Comparison of ENCODE assay signal across 26 cellular contexts in genomic region chr5:126921471-126922091, GRCh38.
DNase-seq lines count a peak whose midpoint lies in the region; ATAC-seq, FAIRE-seq and TF ChIP-seq lines count a peak whose summit lies in the region.
"Had no signal": no experiment of that assay in that cellular context is flagged by ENCODE, and none has a peak within 500 bp of the region (broad histone marks: within the 10 kb centered on the region; RNA-seq: fewer than 3 reads in every experiment).

No MANE protein-coding gene starts in this region.

- peak overlapping the region; percentile 57 for H3K4me3 Mint-ChIP-seq in endothelial cell (ENCODE audit: unreplicated experiment)
- peak overlapping the region in 2 of 8 donors; percentile 35 to 43 for H3K4me3 Mint-ChIP-seq in naive B cell
- no peak overlapping the region for H3K4me3 Mint-ChIP-seq in activated CD4-positive, alpha-beta T cell treated with anti-CD3 and anti-CD28 coated beads, Interleukin-2, amount 10 ng/mL, durations not matched to agents 7 days and 5 days
- no peak overlapping the region for H3K4me3 Mint-ChIP-seq in activated CD4-positive, alpha-beta T cell treated with anti-CD3 and anti-CD28 coated beads for 36 hours
- H3K4me3 Mint-ChIP-seq: immature natural killer cell; natural killer cell treated with Interleukin-12 subunit alpha and Interleukin-12 subunit beta and Interleukin-15 and Interleukin-18, amount 100 ng/mL, for 72 hours; stimulated activated naive CD8-positive, alpha-beta T cell treated with anti-CD3 and anti-CD28 coated beads, Interleukin-15, Interleukin-2, amounts not matched to agents 100 ng/mL and 50 ng/mL, for 24 hours; T-cell had no signal

- no peak for ATAC-seq in naive B cell (ENCODE audit: low read depth in 2 of 2)
- no peak for ATAC-seq in activated CD4-positive, alpha-beta T cell treated with anti-CD3 and anti-CD28 coated beads for 36 hours
- ATAC-seq in HG02981 (IDR thresholded peaks at IDR 0.05; ENCODE audit: unreplicated experiment) = no peak
- ATAC-seq: natural killer cell treated with Interleukin-12 subunit alpha and Interleukin-12 subunit beta and Interleukin-15 and Interleukin-18, amount 100 ng/mL, for 72 hours; Panc1; sciatic nerve; T-cell had no signal

- H3K27ac Mint-ChIP-seq in endothelial cell (ENCODE audit: unreplicated experiment) (peak overlapping the region; percentile 64), naive B cell (peak overlapping the region in 4 of 6 donors; percentile 40 to 75 (median 68))
- no peak overlapping the region for H3K27ac Mint-ChIP-seq in activated CD4-positive, alpha-beta T cell treated with anti-CD3 and anti-CD28 coated beads, Interleukin-2, amount 10 ng/mL, durations not matched to agents 7 days and 5 days
- no peak overlapping the region for H3K27ac Mint-ChIP-seq in activated CD4-positive, alpha-beta T cell treated with anti-CD3 and anti-CD28 coated beads for 36 hours
- H3K27ac Mint-ChIP-seq: natural killer cell treated with Interleukin-12 subunit alpha and Interleukin-12 subunit beta and Interleukin-15 and Interleukin-18, amount 100 ng/mL, for 72 hours; stimulated activated naive CD8-positive, alpha-beta T cell treated with anti-CD3 and anti-CD28 coated beads, Interleukin-15, Interleukin-2, amounts not matched to agents 100 ng/mL and 50 ng/mL, for 24 hours; T-cell had no signal

- TF ChIP-seq CTCF in endothelial cell (IDR thresholded peaks at IDR 0.05; ENCODE audit: unreplicated experiment) (no peak), D721Med (IDR thresholded peaks at IDR 0.05; ENCODE audit: insufficient read depth, missing control alignments) (no peak)

- H3K4me1 Mint-ChIP-seq in endothelial cell (ENCODE audit: unreplicated experiment) (peaks cover 62% of the 10 kb centered on the region), naive B cell (peaks cover 52 to 78% (median 70%) of the 10 kb centered on the region in 3 donors)
- H3K4me1 Mint-ChIP-seq in activated CD4-positive, alpha-beta T cell treated with anti-CD3 and anti-CD28 coated beads, Interleukin-2, amount 10 ng/mL, durations not matched to agents 7 days and 5 days = no peaks in the 10 kb centered on the region
- no peaks in the 10 kb centered on the region for H3K4me1 Mint-ChIP-seq in activated CD4-positive, alpha-beta T cell treated with anti-CD3 and anti-CD28 coated beads for 36 hours

- CTCF ChIA-PET in activated CD4-positive, alpha-beta T cell treated with anti-CD3 and anti-CD28 coated beads, Interleukin-2, amount 10 ng/mL, durations not matched to agents 7 days and 5 days (lab: Charles Lee) = no interaction called here
- CTCF ChIA-PET in activated CD4-positive, alpha-beta T cell treated with anti-CD3 and anti-CD28 coated beads for 36 hours (lab: Charles Lee) = interaction anchor here (0.9 to 1.1 kb wide), 3 partner anchors 40 to 568 kb away, joined by 3 read pairs; no protein-coding TSS in a partner anchor

- H3K36me3 Mint-ChIP-seq in endothelial cell (ENCODE audit: low read depth, unreplicated experiment) (peaks cover 5% of the 10 kb centered on the region), naive B cell (peaks cover 10 to 11% of the 10 kb centered on the region in 2 donors)
- no peaks in the 10 kb centered on the region for H3K36me3 Mint-ChIP-seq in activated CD4-positive, alpha-beta T cell treated with anti-CD3 and anti-CD28 coated beads, Interleukin-2, amount 10 ng/mL, durations not matched to agents 7 days and 5 days (ENCODE audit: low read depth)
- no peaks in the 10 kb centered on the region for H3K36me3 Mint-ChIP-seq in activated CD4-positive, alpha-beta T cell treated with anti-CD3 and anti-CD28 coated beads for 36 hours (ENCODE audit: low read depth)
- H3K36me3 Mint-ChIP-seq: immature natural killer cell; natural killer cell treated with Interleukin-12 subunit alpha and Interleukin-12 subunit beta and Interleukin-15 and Interleukin-18, amount 100 ng/mL, for 72 hours; T-cell had no signal

- H3K9me3 Mint-ChIP-seq in endothelial cell (ENCODE audit: unreplicated experiment) (no peaks in the 10 kb centered on the region), naive B cell (no peaks in the 10 kb centered on the region)
- H3K9me3 Mint-ChIP-seq in activated CD4-positive, alpha-beta T cell treated with anti-CD3 and anti-CD28 coated beads, Interleukin-2, amount 10 ng/mL, durations not matched to agents 7 days and 5 days = no peaks in the 10 kb centered on the region
- no peaks in the 10 kb centered on the region for H3K9me3 Mint-ChIP-seq in activated CD4-positive, alpha-beta T cell treated with anti-CD3 and anti-CD28 coated beads for 36 hours (ENCODE audit: low read depth)
- H3K9me3 Mint-ChIP-seq: immature natural killer cell; natural killer cell treated with Interleukin-12 subunit alpha and Interleukin-12 subunit beta and Interleukin-15 and Interleukin-18, amount 100 ng/mL, for 72 hours; stimulated activated naive CD8-positive, alpha-beta T cell treated with anti-CD3 and anti-CD28 coated beads, Interleukin-15, Interleukin-2, amounts not matched to agents 100 ng/mL and 50 ng/mL, for 24 hours; T-cell had no signal

- peak; percentile 64 for DNase-seq in GF-D8 (lab: John Stamatoyannopoulos, UW)
- peak; percentile 8 for DNase-seq in NCI-H1092 (lab: John Stamatoyannopoulos, UW)
- no peak for DNase-seq in endothelial cell (ENCODE audit: low spot score)
- DNase-seq in naive B cell = no peak
- no peak for DNase-seq in activated CD4-positive, alpha-beta T cell treated with anti-CD3 and anti-CD28 coated beads, Interleukin-2, amount 10 ng/mL, durations not matched to agents 7 days and 5 days
- no peak for DNase-seq in D721Med (ENCODE audit: insufficient read length, low spot score)
- no peak for DNase-seq in activated CD4-positive, alpha-beta T cell treated with anti-CD3 and anti-CD28 coated beads for 36 hours
- DNase-seq: activated naive CD4-positive, alpha-beta T cell; activated T-cell treated with anti-CD3 and anti-CD28 coated beads, Interleukin-2, amount 50 U/mL, for 48 hours; adrenal gland; brain microvascular endothelial cell; DMS 273 treated with DMSO at 0.1 percent for 48 hours; effector CD8-positive, alpha-beta T cell; foreskin fibroblast; immature natural killer cell; midbrain; NCI-H2029; NCI-H446; T-cell; thyroid gland had no signal

- intact Hi-C loops in activated CD4-positive, alpha-beta T cell treated with anti-CD3 and anti-CD28 coated beads for 36 hours (cut with DNase I, micrococcal nuclease) = no loop called here

- FAIRE-seq in D721Med (lab: Jason Lieb, UNC) = no peak
- FAIRE-seq: GM18507 had no signal

- POLR2A ChIA-PET in activated CD4-positive, alpha-beta T cell treated with anti-CD3 and anti-CD28 coated beads, Interleukin-2, amount 10 ng/mL, durations not matched to agents 7 days and 5 days (lab: Charles Lee) = no interaction called here
- POLR2A ChIA-PET in activated CD4-positive, alpha-beta T cell treated with anti-CD3 and anti-CD28 coated beads for 36 hours (lab: Charles Lee) = interaction anchor here (0.5 kb wide), 1 partner anchor 45 kb away, joined by 10 read pairs; no protein-coding TSS in a partner anchor

- H3K27me3 Mint-ChIP-seq in endothelial cell (ENCODE audit: unreplicated experiment) (no peaks in the 10 kb centered on the region), naive B cell (no peaks in the 10 kb centered on the region)
- no peaks in the 10 kb centered on the region for H3K27me3 Mint-ChIP-seq in activated CD4-positive, alpha-beta T cell treated with anti-CD3 and anti-CD28 coated beads, Interleukin-2, amount 10 ng/mL, durations not matched to agents 7 days and 5 days
- H3K27me3 Mint-ChIP-seq in activated CD4-positive, alpha-beta T cell treated with anti-CD3 and anti-CD28 coated beads for 36 hours = no peaks in the 10 kb centered on the region
- H3K27me3 Mint-ChIP-seq: natural killer cell treated with Interleukin-12 subunit alpha and Interleukin-12 subunit beta and Interleukin-15 and Interleukin-18, amount 100 ng/mL, for 72 hours; stimulated activated naive CD8-positive, alpha-beta T cell treated with anti-CD3 and anti-CD28 coated beads, Interleukin-15, Interleukin-2, amounts not matched to agents 100 ng/mL and 50 ng/mL, for 24 hours; T-cell had no signal

Comparison
In these comparisons a context has a peak if more than half of its experiments do, and no peak if none do; other contexts are left out.
1. DNase-seq: peak in GF-D8 (single experiment) and NCI-H1092 (single experiment); none in endothelial cell (single experiment), naive B cell (single experiment), activated CD4-positive, alpha-beta T cell treated with anti-CD3 and anti-CD28 coated beads, Interleukin-2, amount 10 ng/mL, durations not matched to agents 7 days and 5 days (single experiment), D721Med (single experiment) and activated CD4-positive, alpha-beta T cell treated with anti-CD3 and anti-CD28 coated beads for 36 hours (single experiment).
2. H3K27ac Mint-ChIP-seq: peak in endothelial cell (single experiment) and naive B cell (4 of 6); none in activated CD4-positive, alpha-beta T cell treated with anti-CD3 and anti-CD28 coated beads, Interleukin-2, amount 10 ng/mL, durations not matched to agents 7 days and 5 days (single experiment) and activated CD4-positive, alpha-beta T cell treated with anti-CD3 and anti-CD28 coated beads for 36 hours (single experiment).